In the genomic region with DNA sequence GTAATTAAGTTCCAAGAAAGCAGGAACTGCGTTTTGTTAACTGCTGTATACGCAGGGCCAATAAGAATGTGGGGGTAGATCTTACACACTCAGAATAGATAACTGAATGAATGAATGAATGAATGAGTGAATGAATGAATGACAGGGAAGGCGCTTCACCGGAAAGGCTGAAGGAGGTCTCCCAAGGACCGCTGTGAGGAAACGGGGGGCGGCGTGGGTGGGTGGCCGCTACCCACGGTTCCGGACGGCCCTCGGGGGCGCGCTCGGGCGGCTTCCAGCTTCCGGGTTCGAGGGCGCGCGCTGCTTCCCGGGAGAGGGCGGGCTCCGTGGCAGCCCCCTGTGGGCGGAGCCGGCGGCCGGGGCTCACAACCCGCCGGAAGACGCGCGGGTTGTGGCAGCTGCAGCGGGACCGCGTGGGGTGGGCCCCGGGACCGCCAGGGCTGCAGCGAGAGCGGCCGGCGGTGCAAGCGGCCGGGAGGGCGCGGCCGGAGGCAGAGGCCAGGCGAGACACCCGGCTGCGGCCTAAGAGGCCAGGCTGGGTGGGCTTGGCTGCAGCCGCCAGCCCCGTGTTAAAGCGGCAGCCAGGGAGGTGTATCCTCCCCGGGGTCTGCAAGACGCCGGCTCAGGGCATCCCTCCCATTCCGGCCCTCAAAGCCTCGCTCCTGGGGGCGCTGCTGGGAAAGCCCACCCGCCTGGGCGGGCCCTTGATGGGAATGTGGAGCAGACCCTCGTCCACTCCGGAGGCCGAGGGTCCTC, we compare ENCODE assay signal across 8 cellular contexts.
DNase-seq lines count a peak whose midpoint lies in the region; TF ChIP-seq lines count a peak whose summit lies in the region.

A gene (plus strand): TSS at position 367 of the 756 bp plus-strand sequence. CDS start 2,072 bp downstream, outside the sequence.

- peak within 1 kb of the TSS; percentile 98 for H3K4me3 ChIP-seq in HUES48 (ENCODE audit: low read depth, low read length)

- peak; percentile 51 to 69 for DNase-seq in AML-193 (lab: John Stamatoyannopoulos, UW)
- DNase-seq in RPMI8226 = peak; percentile 90
- DNase-seq in activated gamma-delta T cell (lab: John Stamatoyannopoulos, UW) = peak; percentile 61
- peak; percentile 58 for DNase-seq in foreskin melanocyte
- DNase-seq in nucleus accumbens (lab: John Stamatoyannopoulos, UW) = peak in 43 of 56 donors; percentile 8 to 75 (median 41)
- peak in 39 of 49 donors; percentile 4 to 76 (median 30) for DNase-seq in substantia nigra (lab: John Stamatoyannopoulos, UW)

- H3K9ac ChIP-seq in HUES48 (ENCODE audit: low read depth, low read length) = peak within 1 kb of the TSS; percentile 58

- no peaks in the 10 kb centered on the region for H3K4me1 ChIP-seq in HUES48 (ENCODE audit: control insufficient read depth, insufficient read depth, low read length)

- H3K27ac ChIP-seq in HUES48 (ENCODE audit: low read depth, low read length) = no peak within 1 kb of the TSS
- H3K27ac ChIP-seq in substantia nigra (ENCODE audit: low read depth, low read length, poor library complexity, severe bottlenecking) = peak within 1 kb of the TSS; percentile 60

- peaks cover 13% of the 10 kb centered on the region for H3K9me3 ChIP-seq in HUES48 (ENCODE audit: control insufficient read depth, insufficient read depth, low read length)

- H3K36me3 ChIP-seq in HUES48 (ENCODE audit: control insufficient read depth, insufficient read depth, low read length) = no peaks in the 10 kb centered on the region

- TF ChIP-seq POLR2A in GM19193 (IDR thresholded peaks at IDR 0.05; ENCODE audit: extremely low read depth, insufficient read depth, insufficient read length) = peak; percentile 75

- no peaks in the 10 kb centered on the region for H3K27me3 ChIP-seq in HUES48 (ENCODE audit: control insufficient read depth, insufficient read depth, low read length)

Comparison
In these comparisons a context has a peak if more than half of its experiments do, and no peak if none do; other contexts are left out.
1. DNase-seq: peak in every context shown above with its lines; median percentile 90 in RPMI8226; 61 in activated gamma-delta T cell; 60 in AML-193; 58 in foreskin melanocyte; 41 in nucleus accumbens; 30 in substantia nigra.